In the genomic region with DNA sequence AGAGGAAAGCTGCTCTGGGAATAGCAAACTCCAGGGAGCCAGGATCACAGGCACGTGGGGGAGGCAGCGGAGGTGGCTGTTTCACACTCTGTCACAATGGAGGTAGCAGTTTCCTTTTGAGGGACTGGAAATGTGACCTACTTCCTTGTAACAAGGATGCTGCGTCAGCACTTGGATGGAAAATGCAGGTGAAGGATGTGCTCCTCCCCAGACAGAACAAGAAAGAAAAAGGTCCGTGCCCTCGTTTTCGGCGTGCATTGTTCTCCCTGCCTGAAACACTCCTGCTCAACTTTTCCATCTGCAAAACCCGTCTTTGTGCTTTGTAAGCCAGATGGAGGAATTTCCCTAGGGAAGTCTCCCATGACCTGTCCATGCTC, we compare ENCODE assay signal across 1 cellular context.
TF ChIP-seq lines count a peak whose summit lies in the region.

No MANE protein-coding gene starts in this region.

TF ChIP-seq in WTC11, 78 proteins besides CTCF, POLR2A, EP300 and RAD21 (continued from another document):
- TF ChIP-seq JAZF1 (CRISPR knock-in tag; IDR thresholded peaks at IDR 0.05): no peak
- TF ChIP-seq CREB1 (CRISPR knock-in tag; IDR thresholded peaks at IDR 0.05): 0 out of 2 replicates have a peak, but pooled peaks have one; percentile 36
- no peak for TF ChIP-seq MYBL2 (CRISPR knock-in tag; IDR thresholded peaks at IDR 0.05)
- no peak for TF ChIP-seq NR3C1 (CRISPR knock-in tag; conservative IDR thresholded peaks at IDR 0.05; ENCODE audit: low read depth)
- no peak for TF ChIP-seq IRF2 (CRISPR knock-in tag; IDR thresholded peaks at IDR 0.05; ENCODE audit: borderline replicate concordance, low read depth)
- TF ChIP-seq E2F1 (CRISPR knock-in tag; IDR thresholded peaks at IDR 0.05): no peak
- 0 out of 2 replicates have a peak, but pooled peaks have one; percentile 46 for TF ChIP-seq ZSCAN18 (CRISPR knock-in tag; IDR thresholded peaks at IDR 0.05)
- no peak for TF ChIP-seq OVOL2 (CRISPR knock-in tag; IDR thresholded peaks at IDR 0.05; ENCODE audit: borderline replicate concordance)
- TF ChIP-seq, protein P1, sequence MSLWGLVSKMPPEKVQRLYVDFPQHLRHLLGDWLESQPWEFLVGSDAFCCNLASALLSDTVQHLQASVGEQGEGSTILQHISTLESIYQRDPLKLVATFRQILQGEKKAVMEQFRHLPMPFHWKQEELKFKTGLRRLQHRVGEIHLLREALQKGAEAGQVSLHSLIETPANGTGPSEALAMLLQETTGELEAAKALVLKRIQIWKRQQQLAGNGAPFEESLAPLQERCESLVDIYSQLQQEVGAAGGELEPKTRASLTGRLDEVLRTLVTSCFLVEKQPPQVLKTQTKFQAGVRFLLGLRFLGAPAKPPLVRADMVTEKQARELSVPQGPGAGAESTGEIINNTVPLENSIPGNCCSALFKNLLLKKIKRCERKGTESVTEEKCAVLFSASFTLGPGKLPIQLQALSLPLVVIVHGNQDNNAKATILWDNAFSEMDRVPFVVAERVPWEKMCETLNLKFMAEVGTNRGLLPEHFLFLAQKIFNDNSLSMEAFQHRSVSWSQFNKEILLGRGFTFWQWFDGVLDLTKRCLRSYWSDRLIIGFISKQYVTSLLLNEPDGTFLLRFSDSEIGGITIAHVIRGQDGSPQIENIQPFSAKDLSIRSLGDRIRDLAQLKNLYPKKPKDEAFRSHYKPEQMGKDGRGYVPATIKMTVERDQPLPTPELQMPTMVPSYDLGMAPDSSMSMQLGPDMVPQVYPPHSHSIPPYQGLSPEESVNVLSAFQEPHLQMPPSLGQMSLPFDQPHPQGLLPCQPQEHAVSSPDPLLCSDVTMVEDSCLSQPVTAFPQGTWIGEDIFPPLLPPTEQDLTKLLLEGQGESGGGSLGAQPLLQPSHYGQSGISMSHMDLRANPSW (CRISPR knock-in tag; conservative IDR thresholded peaks at IDR 0.05; ENCODE audit: low read depth): no peak
- TF ChIP-seq, protein P2, sequence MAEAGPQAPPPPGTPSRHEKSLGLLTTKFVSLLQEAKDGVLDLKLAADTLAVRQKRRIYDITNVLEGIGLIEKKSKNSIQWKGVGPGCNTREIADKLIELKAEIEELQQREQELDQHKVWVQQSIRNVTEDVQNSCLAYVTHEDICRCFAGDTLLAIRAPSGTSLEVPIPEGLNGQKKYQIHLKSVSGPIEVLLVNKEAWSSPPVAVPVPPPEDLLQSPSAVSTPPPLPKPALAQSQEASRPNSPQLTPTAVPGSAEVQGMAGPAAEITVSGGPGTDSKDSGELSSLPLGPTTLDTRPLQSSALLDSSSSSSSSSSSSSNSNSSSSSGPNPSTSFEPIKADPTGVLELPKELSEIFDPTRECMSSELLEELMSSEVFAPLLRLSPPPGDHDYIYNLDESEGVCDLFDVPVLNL (CRISPR knock-in tag; IDR thresholded peaks at IDR 0.05; ENCODE audit: borderline replicate concordance, low read depth): no peak
- TF ChIP-seq GABPB1 (CRISPR knock-in tag; IDR thresholded peaks at IDR 0.05): no peak
- no peak for TF ChIP-seq NFYB (CRISPR knock-in tag; conservative IDR thresholded peaks at IDR 0.05; ENCODE audit: low read depth)
- TF ChIP-seq, protein P3, sequence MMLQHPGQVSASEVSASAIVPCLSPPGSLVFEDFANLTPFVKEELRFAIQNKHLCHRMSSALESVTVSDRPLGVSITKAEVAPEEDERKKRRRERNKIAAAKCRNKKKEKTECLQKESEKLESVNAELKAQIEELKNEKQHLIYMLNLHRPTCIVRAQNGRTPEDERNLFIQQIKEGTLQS (CRISPR knock-in tag; conservative IDR thresholded peaks at IDR 0.05): no peak
- TF ChIP-seq SMAD3 (CRISPR knock-in tag; IDR thresholded peaks at IDR 0.05; ENCODE audit: borderline replicate concordance): no peak
